In the genomic region with DNA sequence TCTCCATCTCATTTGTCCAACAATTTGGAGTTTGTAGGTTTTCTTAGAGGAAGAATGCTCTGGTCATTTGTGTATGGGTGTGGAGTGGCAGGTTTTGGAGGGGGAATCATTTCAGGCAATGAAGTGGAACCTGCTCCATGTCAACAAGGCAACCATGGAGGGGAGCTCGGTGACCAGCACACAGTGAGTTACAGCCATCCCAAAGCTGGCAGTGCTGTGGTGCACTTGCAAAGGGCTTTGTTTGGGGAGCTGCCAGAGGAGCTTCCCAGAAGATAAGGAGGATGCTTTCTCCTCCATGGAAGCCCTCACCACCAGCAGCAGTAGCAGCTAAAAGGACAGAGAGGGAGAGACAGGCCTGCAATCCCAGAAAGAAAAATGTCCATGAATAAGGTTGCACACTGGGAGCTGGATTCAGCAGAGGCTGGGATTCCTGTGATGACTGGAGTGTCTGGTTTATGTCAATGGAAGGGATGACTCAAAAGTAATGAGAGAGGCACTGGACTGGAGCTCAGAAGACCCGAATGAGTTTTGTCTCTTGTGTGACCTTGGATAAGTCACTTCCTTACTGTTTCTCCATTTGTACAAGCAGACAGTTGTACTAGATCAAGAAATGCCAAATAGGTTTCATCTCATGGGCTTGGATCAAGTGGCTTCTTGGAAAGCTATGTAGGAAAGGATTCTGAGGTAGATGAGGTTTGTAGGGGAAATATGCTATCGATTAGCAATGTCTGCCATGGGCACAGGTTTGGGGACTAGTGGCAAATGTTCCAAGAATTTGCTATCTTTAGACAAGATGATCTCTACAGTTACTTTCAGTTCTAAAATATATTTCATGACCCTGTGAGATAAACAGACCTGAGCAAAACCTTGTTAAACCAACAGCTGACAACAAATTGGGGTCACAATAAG, we compare ENCODE assay signal across 1 cellular context.
A peak's percentile ranks its signal among the peaks of the same experiment; 100 is the strongest.
TF ChIP-seq lines count a peak whose summit lies in the region.

No MANE protein-coding gene starts in this region.

TF ChIP-seq in K562, 482 proteins besides CTCF, POLR2A, EP300 and RAD21:
- TF ChIP-seq ZNF23 (CRISPR knock-in tag; IDR thresholded peaks at IDR 0.05): peak; percentile 98
- TF ChIP-seq POLR2H (tag; IDR thresholded peaks at IDR 0.05; ENCODE audit: low read depth): no peak
- no peak for TF ChIP-seq HLTF (IDR thresholded peaks at IDR 0.05)
- TF ChIP-seq, protein P1, sequence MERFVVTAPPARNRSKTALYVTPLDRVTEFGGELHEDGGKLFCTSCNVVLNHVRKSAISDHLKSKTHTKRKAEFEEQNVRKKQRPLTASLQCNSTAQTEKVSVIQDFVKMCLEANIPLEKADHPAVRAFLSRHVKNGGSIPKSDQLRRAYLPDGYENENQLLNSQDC (CRISPR knock-in tag; IDR thresholded peaks at IDR 0.05): no peak
- no peak for TF ChIP-seq GATAD2B (IDR thresholded peaks at IDR 0.05; ENCODE audit: borderline replicate concordance)
- TF ChIP-seq, protein P2, sequence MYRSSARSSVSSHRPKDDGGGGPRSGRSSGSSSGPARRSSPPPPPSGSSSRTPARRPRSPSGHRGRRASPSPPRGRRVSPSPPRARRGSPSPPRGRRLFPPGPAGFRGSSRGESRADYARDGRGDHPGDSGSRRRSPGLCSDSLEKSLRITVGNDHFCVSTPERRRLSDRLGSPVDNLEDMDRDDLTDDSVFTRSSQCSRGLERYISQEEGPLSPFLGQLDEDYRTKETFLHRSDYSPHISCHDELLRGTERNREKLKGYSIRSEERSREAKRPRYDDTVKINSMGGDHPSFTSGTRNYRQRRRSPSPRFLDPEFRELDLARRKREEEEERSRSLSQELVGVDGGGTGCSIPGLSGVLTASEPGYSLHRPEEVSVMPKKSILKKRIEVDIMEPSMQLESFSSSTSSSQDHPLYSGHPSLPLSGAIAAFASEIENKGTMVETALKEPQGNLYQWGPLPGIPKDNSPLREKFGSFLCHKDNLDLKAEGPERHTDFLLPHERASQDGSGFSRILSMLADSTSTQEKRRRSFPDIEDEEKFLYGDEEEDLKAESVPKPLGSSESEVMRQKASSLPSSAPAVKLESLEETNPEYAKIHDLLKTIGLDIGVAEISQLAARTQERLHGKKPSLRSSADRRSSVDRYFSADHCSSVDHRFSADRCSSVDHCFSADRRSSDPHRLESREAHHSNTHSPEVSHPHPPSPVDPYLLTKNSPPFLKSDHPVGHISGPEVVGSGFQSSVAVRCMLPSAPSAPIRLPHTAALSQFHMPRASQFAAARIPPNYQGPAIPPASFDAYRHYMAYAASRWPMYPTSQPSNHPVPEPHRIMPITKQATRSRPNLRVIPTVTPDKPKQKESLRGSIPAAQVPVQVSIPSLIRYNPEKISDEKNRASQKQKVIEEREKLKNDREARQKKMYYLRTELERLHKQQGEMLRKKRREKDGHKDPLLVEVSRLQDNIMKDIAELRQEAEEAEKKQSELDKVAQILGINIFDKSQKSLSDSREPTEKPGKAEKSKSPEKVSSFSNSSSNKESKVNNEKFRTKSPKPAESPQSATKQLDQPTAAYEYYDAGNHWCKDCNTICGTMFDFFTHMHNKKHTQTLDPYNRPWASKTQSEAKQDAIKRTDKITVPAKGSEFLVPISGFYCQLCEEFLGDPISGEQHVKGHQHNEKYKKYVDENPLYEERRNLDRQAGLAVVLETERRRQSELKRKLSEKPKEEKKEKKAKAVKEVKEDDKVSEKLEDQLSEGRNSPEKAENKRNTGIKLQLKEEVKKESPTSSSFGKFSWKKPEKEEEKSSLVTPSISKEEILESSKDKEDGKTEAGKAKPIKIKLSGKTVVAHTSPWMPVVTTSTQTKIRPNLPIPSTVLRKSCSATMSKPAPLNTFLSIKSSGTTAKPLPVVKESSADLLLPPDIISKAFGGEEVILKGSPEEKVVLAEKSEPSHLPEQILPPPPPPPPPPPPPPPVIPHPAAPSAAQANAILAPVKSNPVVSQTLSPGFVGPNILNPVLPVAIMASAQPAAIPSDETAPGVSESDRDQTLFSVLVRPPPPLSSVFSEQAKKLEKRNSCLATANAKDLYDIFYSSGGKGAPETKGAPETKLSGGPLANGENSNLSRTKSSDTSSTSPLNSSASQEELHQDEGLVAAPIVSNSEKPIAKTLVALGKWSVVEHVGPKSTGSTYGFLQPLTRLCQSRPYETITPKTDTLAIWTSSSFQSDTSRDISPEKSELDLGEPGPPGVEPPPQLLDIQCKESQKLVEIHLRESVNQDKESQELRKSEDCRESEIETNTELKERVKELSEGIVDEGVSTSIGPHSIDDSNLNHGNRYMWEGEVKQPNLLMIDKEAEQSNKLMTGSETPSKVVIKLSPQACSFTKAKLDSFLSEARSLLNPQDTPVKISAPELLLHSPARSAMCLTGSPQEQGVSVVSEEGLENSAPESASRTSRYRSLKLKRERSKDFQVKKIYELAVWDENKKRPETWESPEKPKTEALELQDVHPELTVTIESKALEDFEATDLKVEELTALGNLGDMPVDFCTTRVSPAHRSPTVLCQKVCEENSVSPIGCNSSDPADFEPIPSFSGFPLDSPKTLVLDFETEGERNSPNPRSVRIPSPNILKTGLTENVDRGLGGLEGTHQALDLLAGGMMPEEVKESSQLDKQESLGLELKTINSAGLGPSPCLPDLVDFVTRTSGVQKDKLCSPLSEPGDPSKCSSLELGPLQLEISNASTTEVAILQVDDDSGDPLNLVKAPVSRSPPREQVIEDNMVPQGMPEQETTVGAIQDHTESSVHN (IDR thresholded peaks at IDR 0.05; ENCODE audit: borderline replicate concordance in 1 of 2, low read depth in 1 of 2): no peak
- no peak for TF ChIP-seq MAFF (IDR thresholded peaks at IDR 0.05; ENCODE audit: low read length)
- TF ChIP-seq, protein P3, sequence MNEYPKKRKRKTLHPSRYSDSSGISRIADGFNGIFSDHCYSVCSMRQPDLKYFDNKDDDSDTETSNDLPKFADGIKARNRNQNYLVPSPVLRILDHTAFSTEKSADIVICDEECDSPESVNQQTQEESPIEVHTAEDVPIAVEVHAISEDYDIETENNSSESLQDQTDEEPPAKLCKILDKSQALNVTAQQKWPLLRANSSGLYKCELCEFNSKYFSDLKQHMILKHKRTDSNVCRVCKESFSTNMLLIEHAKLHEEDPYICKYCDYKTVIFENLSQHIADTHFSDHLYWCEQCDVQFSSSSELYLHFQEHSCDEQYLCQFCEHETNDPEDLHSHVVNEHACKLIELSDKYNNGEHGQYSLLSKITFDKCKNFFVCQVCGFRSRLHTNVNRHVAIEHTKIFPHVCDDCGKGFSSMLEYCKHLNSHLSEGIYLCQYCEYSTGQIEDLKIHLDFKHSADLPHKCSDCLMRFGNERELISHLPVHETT (CRISPR knock-in tag; conservative IDR thresholded peaks at IDR 0.05 in 1 of 2, IDR thresholded peaks at IDR 0.05 in 1 of 2): no peak
- TF ChIP-seq, protein P4, sequence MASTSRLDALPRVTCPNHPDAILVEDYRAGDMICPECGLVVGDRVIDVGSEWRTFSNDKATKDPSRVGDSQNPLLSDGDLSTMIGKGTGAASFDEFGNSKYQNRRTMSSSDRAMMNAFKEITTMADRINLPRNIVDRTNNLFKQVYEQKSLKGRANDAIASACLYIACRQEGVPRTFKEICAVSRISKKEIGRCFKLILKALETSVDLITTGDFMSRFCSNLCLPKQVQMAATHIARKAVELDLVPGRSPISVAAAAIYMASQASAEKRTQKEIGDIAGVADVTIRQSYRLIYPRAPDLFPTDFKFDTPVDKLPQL (IDR thresholded peaks at IDR 0.05; ENCODE audit: extremely low read depth, insufficient read length): no peak
- no peak for TF ChIP-seq BRF1 (IDR thresholded peaks at IDR 0.05; ENCODE audit: borderline replicate concordance, extremely low read depth, insufficient read length)
- no peak for TF ChIP-seq JUND (IDR thresholded peaks at IDR 0.05; ENCODE audit: borderline replicate concordance, low read depth, low read length)
- TF ChIP-seq JUND (tag; IDR thresholded peaks at IDR 0.05; ENCODE audit: borderline replicate concordance, low read depth, low read length): 0 out of 3 replicates have a peak, but pooled peaks have one; percentile 24
- TF ChIP-seq, protein P5, sequence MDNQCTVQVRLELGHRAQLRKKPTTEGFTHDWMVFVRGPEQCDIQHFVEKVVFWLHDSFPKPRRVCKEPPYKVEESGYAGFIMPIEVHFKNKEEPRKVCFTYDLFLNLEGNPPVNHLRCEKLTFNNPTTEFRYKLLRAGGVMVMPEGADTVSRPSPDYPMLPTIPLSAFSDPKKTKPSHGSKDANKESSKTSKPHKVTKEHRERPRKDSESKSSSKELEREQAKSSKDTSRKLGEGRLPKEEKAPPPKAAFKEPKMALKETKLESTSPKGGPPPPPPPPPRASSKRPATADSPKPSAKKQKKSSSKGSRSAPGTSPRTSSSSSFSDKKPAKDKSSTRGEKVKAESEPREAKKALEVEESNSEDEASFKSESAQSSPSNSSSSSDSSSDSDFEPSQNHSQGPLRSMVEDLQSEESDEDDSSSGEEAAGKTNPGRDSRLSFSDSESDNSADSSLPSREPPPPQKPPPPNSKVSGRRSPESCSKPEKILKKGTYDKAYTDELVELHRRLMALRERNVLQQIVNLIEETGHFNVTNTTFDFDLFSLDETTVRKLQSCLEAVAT (IDR thresholded peaks at IDR 0.05): peak in 1 of 2 experiments; percentile 90; a peak in 2 of 4 replicates
- no peak for TF ChIP-seq ZNF347 (CRISPR knock-in tag; IDR thresholded peaks at IDR 0.05; ENCODE audit: low read depth)
- no peak for TF ChIP-seq TGIF2 (CRISPR knock-in tag; IDR thresholded peaks at IDR 0.05)
- TF ChIP-seq DDX20 (tag; IDR thresholded peaks at IDR 0.05; ENCODE audit: low read depth): no peak
- TF ChIP-seq HDAC3 (IDR thresholded peaks at IDR 0.05; ENCODE audit: borderline replicate concordance, partially characterized antibody): no peak
- TF ChIP-seq SMARCB1 (IDR thresholded peaks at IDR 0.05; ENCODE audit: insufficient read length, low read depth): no peak
- TF ChIP-seq PHB2 (IDR thresholded peaks at IDR 0.05; ENCODE audit: low read depth): no peak
- no peak for TF ChIP-seq NBN (IDR thresholded peaks at IDR 0.05; ENCODE audit: low read depth)
- TF ChIP-seq HSF4 (CRISPR knock-in tag; IDR thresholded peaks at IDR 0.05; ENCODE audit: borderline replicate concordance): no peak
- TF ChIP-seq, protein P6, sequence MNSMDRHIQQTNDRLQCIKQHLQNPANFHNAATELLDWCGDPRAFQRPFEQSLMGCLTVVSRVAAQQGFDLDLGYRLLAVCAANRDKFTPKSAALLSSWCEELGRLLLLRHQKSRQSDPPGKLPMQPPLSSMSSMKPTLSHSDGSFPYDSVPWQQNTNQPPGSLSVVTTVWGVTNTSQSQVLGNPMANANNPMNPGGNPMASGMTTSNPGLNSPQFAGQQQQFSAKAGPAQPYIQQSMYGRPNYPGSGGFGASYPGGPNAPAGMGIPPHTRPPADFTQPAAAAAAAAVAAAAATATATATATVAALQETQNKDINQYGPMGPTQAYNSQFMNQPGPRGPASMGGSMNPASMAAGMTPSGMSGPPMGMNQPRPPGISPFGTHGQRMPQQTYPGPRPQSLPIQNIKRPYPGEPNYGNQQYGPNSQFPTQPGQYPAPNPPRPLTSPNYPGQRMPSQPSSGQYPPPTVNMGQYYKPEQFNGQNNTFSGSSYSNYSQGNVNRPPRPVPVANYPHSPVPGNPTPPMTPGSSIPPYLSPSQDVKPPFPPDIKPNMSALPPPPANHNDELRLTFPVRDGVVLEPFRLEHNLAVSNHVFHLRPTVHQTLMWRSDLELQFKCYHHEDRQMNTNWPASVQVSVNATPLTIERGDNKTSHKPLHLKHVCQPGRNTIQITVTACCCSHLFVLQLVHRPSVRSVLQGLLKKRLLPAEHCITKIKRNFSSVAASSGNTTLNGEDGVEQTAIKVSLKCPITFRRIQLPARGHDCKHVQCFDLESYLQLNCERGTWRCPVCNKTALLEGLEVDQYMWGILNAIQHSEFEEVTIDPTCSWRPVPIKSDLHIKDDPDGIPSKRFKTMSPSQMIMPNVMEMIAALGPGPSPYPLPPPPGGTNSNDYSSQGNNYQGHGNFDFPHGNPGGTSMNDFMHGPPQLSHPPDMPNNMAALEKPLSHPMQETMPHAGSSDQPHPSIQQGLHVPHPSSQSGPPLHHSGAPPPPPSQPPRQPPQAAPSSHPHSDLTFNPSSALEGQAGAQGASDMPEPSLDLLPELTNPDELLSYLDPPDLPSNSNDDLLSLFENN (IDR thresholded peaks at IDR 0.05; ENCODE audit: low read depth in 2 of 2, low read length in 2 of 2): peak in 1 of 2 experiments; percentile 57; a peak in 1 of 4 replicates
- TF ChIP-seq, protein P7, sequence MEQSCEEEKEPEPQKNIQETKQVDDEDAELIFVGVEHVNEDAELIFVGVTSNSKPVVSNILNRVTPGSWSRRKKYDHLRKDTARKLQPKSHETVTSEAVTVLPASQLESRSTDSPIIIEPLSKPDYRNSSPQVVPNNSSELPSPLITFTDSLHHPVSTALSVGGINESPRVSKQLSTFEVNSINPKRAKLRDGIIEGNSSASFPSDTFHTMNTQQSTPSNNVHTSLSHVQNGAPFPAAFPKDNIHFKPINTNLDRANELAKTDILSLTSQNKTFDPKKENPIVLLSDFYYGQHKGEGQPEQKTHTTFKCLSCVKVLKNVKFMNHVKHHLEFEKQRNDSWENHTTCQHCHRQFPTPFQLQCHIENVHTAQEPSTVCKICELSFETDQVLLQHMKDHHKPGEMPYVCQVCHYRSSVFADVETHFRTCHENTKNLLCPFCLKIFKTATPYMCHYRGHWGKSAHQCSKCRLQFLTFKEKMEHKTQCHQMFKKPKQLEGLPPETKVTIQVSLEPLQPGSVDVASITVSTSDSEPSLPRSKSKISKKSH (CRISPR knock-in tag; IDR thresholded peaks at IDR 0.05): no peak
- no peak for TF ChIP-seq POLR2AphosphoS2 (IDR thresholded peaks at IDR 0.05; ENCODE audit: low read length)
- TF ChIP-seq ETS2 (tag; IDR thresholded peaks at IDR 0.05; ENCODE audit: borderline replicate concordance, poor library complexity, severe bottlenecking): no peak
- peak; percentile 96 for TF ChIP-seq ZBTB17 (CRISPR knock-in tag; IDR thresholded peaks at IDR 0.05)
- peak; percentile 18 for TF ChIP-seq PHF20 (IDR thresholded peaks at IDR 0.05; ENCODE audit: partially characterized antibody)
- 0 out of 3 replicates have a peak, but pooled peaks of 1 of the 2 experiments have one; percentile 22 for TF ChIP-seq CBX3 (IDR thresholded peaks at IDR 0.05; ENCODE audit: borderline replicate concordance in 1 of 2, low read length in 2 of 2)
- no peak for TF ChIP-seq BACH1 (tag; IDR thresholded peaks at IDR 0.05)
- no peak for TF ChIP-seq RFX7 (CRISPR knock-in tag; IDR thresholded peaks at IDR 0.05)
